Comparison of ENCODE assay signal across 33 cellular contexts in genomic region chr7:55871932-55872485, GRCh38. TPM values are rescaled to one million over a fixed set of nuclear protein-coding genes. Genes with fewer than 3 reads are reported as not detected.
"Had no signal": no experiment of that assay in that cellular context is flagged by ENCODE, and none has a peak within 500 bp of the region (broad histone marks: within the 10 kb centered on the region; RNA-seq: fewer than 3 reads in every experiment).

No MANE protein-coding gene starts in this region.

- H3K36me3 ChIP-seq: MG63, Peyer's patch, SJSA1 had no signal

- H3K4me2 ChIP-seq: PC-9, SK-N-SH had no signal

- H3K27ac ChIP-seq: PC-9, Peyer's patch, SJSA1 had no signal

- DNase-seq: Kasumi-1, MG63, NCI-H1048, NCI-H1092 treated with DMSO at 0.1 percent for 48 hours, NCI-H1105 treated with DMSO at 0.1 percent for 48 hours, NCI-H1417, NCI-H1436, NCI-H146, NCI-H1694, NCI-H187, NCI-H1930, NCI-H2029 treated with DMSO at 0.1 percent for 48 hours, NCI-H2081 treated with DMSO at 0.1 percent for 48 hours, NCI-H2107, NCI-H2171, NCI-H226, NCI-H446 treated with DMSO at 0.1 percent for 48 hours, NCI-H510A, NCI-H524, NCI-H526, NCI-H69, NCI-H748 treated with DMSO at 0.1 percent for 48 hours, NCI-H82, PC-9, Peyer's patch, Right ventricle myocardium superior, RPMI8226, SHP77 treated with DMSO at 0.1 percent for 48 hours, SK-N-SH, SW 1271 had no signal

- H3K4me3 ChIP-seq: MG63, PC-9, Peyer's patch, SJSA1 had no signal

- H3K9ac ChIP-seq: SK-N-SH had no signal

- H3K4me1 ChIP-seq: Peyer's patch, SJSA1 had no signal

- H3K9me3 ChIP-seq: MG63, Peyer's patch, SJSA1, SK-N-SH had no signal

- H2AFZ ChIP-seq: PC-9 had no signal

- H3K27me3 ChIP-seq: MG63, Peyer's patch, SJSA1 had no signal

RNA-seq across cellular contexts. Expression of gene SEPTIN14, which starts 9.5 kb away (rescaled TPM):
- total RNA-seq: M059J, OCI-LY7, PC-9, Peyer's patch, Right ventricle myocardium superior, SJSA1 had no signal
- polyA plus RNA-seq: SK-N-SH had no signal
